Comparison of ENCODE assay signal across 28 cellular contexts in the genomic region with DNA sequence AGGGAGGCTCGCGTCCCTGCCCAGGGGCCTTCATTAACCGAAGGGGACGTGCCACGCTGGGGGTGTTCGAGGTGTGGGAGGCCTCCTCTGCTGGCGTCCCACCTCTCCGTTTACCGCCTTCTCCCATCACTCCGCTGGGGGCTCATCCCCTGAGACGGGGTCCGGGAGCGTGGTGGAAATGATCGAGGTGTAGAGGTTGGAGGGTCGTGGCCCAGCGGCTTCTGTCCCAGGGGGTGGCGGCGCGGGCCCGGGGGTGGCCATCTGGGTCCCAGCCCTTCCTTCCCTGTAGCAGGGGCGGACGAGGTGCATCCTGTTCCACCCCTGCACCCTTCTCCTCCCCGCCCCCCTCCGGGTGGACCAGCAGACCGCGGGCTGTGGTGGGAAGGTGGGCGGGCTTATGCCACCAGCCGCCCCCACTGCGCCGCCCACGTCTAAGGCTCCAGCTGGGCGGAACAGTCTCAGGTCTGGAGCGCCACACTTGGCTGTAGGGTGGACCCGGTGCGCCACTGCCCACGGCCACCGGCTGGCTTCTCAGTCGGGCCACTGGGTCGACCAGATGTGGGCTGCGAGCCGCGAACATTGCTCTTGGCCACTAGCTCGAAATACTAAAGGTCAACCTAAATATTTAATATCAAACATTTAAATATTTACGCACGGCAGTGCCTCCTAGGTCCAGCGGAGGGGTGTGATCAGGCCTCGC.
"Had no signal": no experiment of that assay in that cellular context is flagged by ENCODE, and none has a peak within 500 bp of the region (broad histone marks: within the 10 kb centered on the region; RNA-seq: fewer than 3 reads in every experiment).

No MANE protein-coding gene starts in this region.

- H3K4me1 ChIP-seq: esophagus squamous epithelium, gastroesophageal sphincter had no signal

- ATAC-seq: activated CD4-positive, alpha-beta T cell treated with anti-CD3 and anti-CD28 coated beads for 36 hours; activated CD8-positive, alpha-beta memory T cell treated with anti-CD3 and anti-CD28 coated beads, Interleukin-2, amount 10 ng/mL, durations not matched to agents 7 days and 5 days; activated CD8-positive, alpha-beta T cell treated with anti-CD3 and anti-CD28 coated beads, Interleukin-2, amount 10 ng/mL, durations not matched to agents 7 days and 5 days; effector memory CD8-positive, alpha-beta T cell; gastroesophageal sphincter had no signal

- H3K36me3 Mint-ChIP-seq: activated naive CD4-positive, alpha-beta T cell treated with anti-CD3 and anti-CD28 coated beads, Interleukin-2, amount 10 ng/mL, durations not matched to agents 7 days and 5 days had no signal

- H3K4me3 ChIP-seq: esophagus squamous epithelium, gastroesophageal sphincter had no signal

- H3K27me3 ChIP-seq: brain microvascular endothelial cell, esophagus squamous epithelium, gastroesophageal sphincter had no signal

- H3K27ac ChIP-seq: brain microvascular endothelial cell, epithelial cell of prostate, esophagus squamous epithelium, gastroesophageal sphincter had no signal

- H3K4me1 Mint-ChIP-seq: activated CD4-positive, alpha-beta T cell treated with anti-CD3 and anti-CD28 coated beads for 36 hours; activated CD4-positive, alpha-beta T cell treated with anti-CD3 and anti-CD28 coated beads, Interleukin-2, amount 10 ng/mL, durations not matched to agents 24 days and 14 days; activated CD8-positive, alpha-beta memory T cell treated with anti-CD3 and anti-CD28 coated beads, Interleukin-2, amount 10 ng/mL, durations not matched to agents 7 days and 5 days; activated naive CD4-positive, alpha-beta T cell treated with anti-CD3 and anti-CD28 coated beads, Interleukin-2, amount 10 ng/mL, durations not matched to agents 7 days and 5 days; central memory CD8-positive, alpha-beta T cell had no signal

- DNase-seq: activated CD4-positive, alpha-beta memory T cell treated with anti-CD3 and anti-CD28 coated beads for 36 hours; activated CD4-positive, alpha-beta T cell treated with anti-CD3 and anti-CD28 coated beads for 36 hours; activated CD4-positive, alpha-beta T cell treated with anti-CD3 and anti-CD28 coated beads, Interleukin-2, amount 10 ng/mL, durations not matched to agents 24 days and 14 days; activated CD4-positive, CD25-positive, alpha-beta regulatory T cell; activated CD4-positive, CD25-positive, alpha-beta regulatory T cell treated with anti-CD3 and anti-CD28 coated beads, Interleukin-2, amount 50 U/mL, for 72 hours; activated CD8-positive, alpha-beta memory T cell treated with anti-CD3 and anti-CD28 coated beads, Interleukin-2, amount 10 ng/mL, durations not matched to agents 7 days and 5 days; activated CD8-positive, alpha-beta memory T cell treated with anti-CD3 and anti-CD28 coated beads, Interleukin-2, amount 50 U/mL, for 4 hours; activated CD8-positive, alpha-beta T cell treated with anti-CD3 and anti-CD28 coated beads, Interleukin-2, amount 10 ng/mL, durations not matched to agents 7 days and 5 days; activated effector memory CD4-positive, alpha-beta T cell treated with anti-CD3 and anti-CD28 coated beads, Interleukin-2, amount 50 U/mL, for 16 hours; activated naive CD4-positive, alpha-beta T cell treated with anti-CD3 and anti-CD28 coated beads, Interleukin-2, amount 10 ng/mL, durations not matched to agents 7 days and 5 days; activated T-cell treated with anti-CD3 and anti-CD28 coated beads, Interleukin-2, amount 50 U/mL, for 1 hour; activated T-cell treated with anti-CD3 and anti-CD28 coated beads, Interleukin-2, amount 50 U/mL, for 48 hours; amniotic stem cell; anterior cingulate cortex; brain microvascular endothelial cell; cortex of kidney; dermis blood vessel endothelial cell; effector CD4-positive, alpha-beta T cell; effector memory CD8-positive, alpha-beta T cell; esophagus squamous epithelium; foreskin melanocyte; T-helper 2 cell had no signal

- H3K27me3 Mint-ChIP-seq: activated CD4-positive, alpha-beta memory T cell treated with anti-CD3 and anti-CD28 coated beads for 36 hours; activated CD4-positive, alpha-beta T cell treated with anti-CD3 and anti-CD28 coated beads for 36 hours; activated CD4-positive, alpha-beta T cell treated with anti-CD3 and anti-CD28 coated beads, Interleukin-2, amount 10 ng/mL, durations not matched to agents 24 days and 14 days; activated CD8-positive, alpha-beta memory T cell treated with anti-CD3 and anti-CD28 coated beads, Interleukin-2, amount 10 ng/mL, durations not matched to agents 7 days and 5 days; activated naive CD4-positive, alpha-beta T cell treated with anti-CD3 and anti-CD28 coated beads, Interleukin-2, amount 10 ng/mL, durations not matched to agents 7 days and 5 days; activated naive CD8-positive, alpha-beta T cell; central memory CD8-positive, alpha-beta T cell; effector memory CD8-positive, alpha-beta T cell had no signal

- H3K36me3 ChIP-seq: brain microvascular endothelial cell, esophagus squamous epithelium, gastroesophageal sphincter had no signal

- H3K27ac Mint-ChIP-seq: activated CD4-positive, alpha-beta memory T cell treated with anti-CD3 and anti-CD28 coated beads for 36 hours; activated CD4-positive, alpha-beta T cell treated with anti-CD3 and anti-CD28 coated beads for 36 hours; activated CD4-positive, alpha-beta T cell treated with anti-CD3 and anti-CD28 coated beads, Interleukin-2, amount 10 ng/mL, durations not matched to agents 24 days and 14 days; activated CD8-positive, alpha-beta memory T cell treated with anti-CD3 and anti-CD28 coated beads, Interleukin-2, amount 10 ng/mL, durations not matched to agents 7 days and 5 days; activated CD8-positive, alpha-beta T cell treated with anti-CD3 and anti-CD28 coated beads, Interleukin-2, amount 10 ng/mL, durations not matched to agents 7 days and 5 days; activated naive CD4-positive, alpha-beta T cell treated with anti-CD3 and anti-CD28 coated beads, Interleukin-2, amount 10 ng/mL, durations not matched to agents 7 days and 5 days; activated naive CD8-positive, alpha-beta T cell; activated T-helper 1 cell treated with anti-CD3 and anti-CD28 coated beads, Interleukin-12 subunit alpha, Interleukin-12 subunit beta, Interleukin-2, Interleukin-4 antibody, amounts not matched to agents 30 ng/mL and 10 ng/mL and 1 ng/mL, durations not matched to agents 14 hours and 24 hours and 36 hours; activated T-helper 2 cell treated with anti-CD3 and anti-CD28 coated beads, Interferon-gamma antibody, Interleukin-2, Interleukin-4, amounts not matched to agents 10 μg/mL and 5 μg/mL and 100 μg/mL, durations not matched to agents 14 hours and 24 hours and 36 hours; effector memory CD8-positive, alpha-beta T cell had no signal

- H3K4me3 Mint-ChIP-seq: activated CD4-positive, alpha-beta memory T cell treated with anti-CD3 and anti-CD28 coated beads for 36 hours; activated CD4-positive, alpha-beta T cell treated with anti-CD3 and anti-CD28 coated beads for 36 hours; activated CD4-positive, alpha-beta T cell treated with anti-CD3 and anti-CD28 coated beads, Interleukin-2, amount 10 ng/mL, durations not matched to agents 24 days and 14 days; activated CD8-positive, alpha-beta memory T cell treated with anti-CD3 and anti-CD28 coated beads, Interleukin-2, amount 10 ng/mL, durations not matched to agents 7 days and 5 days; activated CD8-positive, alpha-beta T cell treated with anti-CD3 and anti-CD28 coated beads, Interleukin-2, amount 10 ng/mL, durations not matched to agents 7 days and 5 days; activated naive CD4-positive, alpha-beta T cell treated with anti-CD3 and anti-CD28 coated beads, Interleukin-2, amount 10 ng/mL, durations not matched to agents 7 days and 5 days; activated naive CD8-positive, alpha-beta T cell; activated T-helper 1 cell treated with anti-CD3 and anti-CD28 coated beads, Interleukin-12 subunit alpha, Interleukin-12 subunit beta, Interleukin-2, Interleukin-4 antibody, amounts not matched to agents 30 ng/mL and 10 ng/mL and 1 ng/mL, durations not matched to agents 14 hours and 24 hours and 36 hours; central memory CD8-positive, alpha-beta T cell; effector memory CD8-positive, alpha-beta T cell had no signal
